In genomic region chr3:111859974-111860859, GRCh38 we compare ENCODE assay signal across 8 cellular contexts. TPM values are rescaled to one million over a fixed set of nuclear protein-coding genes. Genes with fewer than 3 reads are reported as not detected.
DNase-seq lines count a peak whose midpoint lies in the region; ATAC-seq and TF ChIP-seq lines count a peak whose summit lies in the region.

No MANE protein-coding gene starts in this region.

- no peak for TF ChIP-seq EP300 in ovary (IDR thresholded peaks at IDR 0.05)

- H3K4me1 ChIP-seq in ovary (ENCODE audit: insufficient read depth) = peaks cover 4% of the 10 kb centered on the region

- WGBS in ovary, 3 donors = 0 to 1% (median 1%) methylated on average over 35 of the region's 35 CpGs

- no peaks in the 10 kb centered on the region for H3K36me3 Mint-ChIP-seq in activated naive CD4-positive, alpha-beta T cell treated with anti-CD3 and anti-CD28 coated beads, Interleukin-2, amount 50 U/mL, for 72 hours
- H3K36me3 Mint-ChIP-seq in glutamatergic neuron (ENCODE audit: unreplicated experiment) (no peaks in the 10 kb centered on the region), type B pancreatic cell (peaks cover 3% of the 10 kb centered on the region)

- DNase-seq in G401 (ENCODE audit: low spot score) (peak; percentile 27), GOT3 (lab: John Stamatoyannopoulos, UW) (peak; percentile 33), SK-MEL-5 (ENCODE audit: low read depth, low spot score) (peak; percentile 91), glutamatergic neuron (peak; percentile 55), ovary (peak; percentile 65 to 82 (median 71)), type B pancreatic cell (ENCODE audit: extremely low spot score, unreplicated experiment) (peak; percentile 72)
- DNase-seq in activated naive CD4-positive, alpha-beta T cell treated with anti-CD3 and anti-CD28 coated beads, Interleukin-2, amount 50 U/mL, for 72 hours (ENCODE audit: low spot score in 2 of 2) = peak; percentile 37 to 58

- H3K9me3 ChIP-seq in KOPT-K1 (ENCODE audit: insufficient read depth, low read length, poor library complexity, severe bottlenecking) = no peaks in the 10 kb centered on the region
- H3K9me3 ChIP-seq in ovary = no peaks in the 10 kb centered on the region

- no peaks in the 10 kb centered on the region for H3K27me3 ChIP-seq in ovary

- H3K4me1 Mint-ChIP-seq in glutamatergic neuron (ENCODE audit: low read depth, unreplicated experiment) (peaks cover 45% of the 10 kb centered on the region), type B pancreatic cell (ENCODE audit: unreplicated experiment) (peaks cover 41% of the 10 kb centered on the region)

- intact Hi-C loops in ovary (cut with DNase I) = loop anchor here in 2 of 4 donors (5.0 to 10.0 kb wide), 5 partner anchors 55 to 143 kb away; no protein-coding TSS in a partner anchor

- in situ Hi-C loops in G401 (cut with HindIII; ENCODE audit: low sequenced_read_pairs) = no loop called here
- in situ Hi-C loops in SK-MEL-5 (cut with HindIII; ENCODE audit: low pct_unique_long_range_greater_than_20kb, low sequenced_read_pairs) = no loop called here

- peak overlapping the region; percentile 9 to 73 for H3K27ac Mint-ChIP-seq in activated naive CD4-positive, alpha-beta T cell treated with anti-CD3 and anti-CD28 coated beads, Interleukin-2, amount 50 U/mL, for 72 hours
- peak overlapping the region; percentile 95 for H3K27ac Mint-ChIP-seq in glutamatergic neuron (ENCODE audit: unreplicated experiment)
- peak overlapping the region; percentile 86 for H3K27ac Mint-ChIP-seq in type B pancreatic cell

- H3K4me3 ChIP-seq in ovary = peak overlapping the region; percentile 88

- TF ChIP-seq CTCF in glutamatergic neuron (IDR thresholded peaks at IDR 0.05; ENCODE audit: partially characterized antibody, unreplicated experiment) (no peak), ovary (IDR thresholded peaks at IDR 0.05) (peak in 2 of 3 donors; percentile 21 to 67), type B pancreatic cell (conservative IDR thresholded peaks at IDR 0.05) (peak; percentile 66)

- H3K27me3 Mint-ChIP-seq in glutamatergic neuron (ENCODE audit: unreplicated experiment) = peaks cover 8% of the 10 kb centered on the region
- H3K27me3 Mint-ChIP-seq in type B pancreatic cell = peaks cover 13% of the 10 kb centered on the region

- no peaks in the 10 kb centered on the region for H3K36me3 ChIP-seq in KOPT-K1 (ENCODE audit: insufficient read depth, low read length)
- H3K36me3 ChIP-seq in ovary = no peaks in the 10 kb centered on the region

- peak overlapping the region; percentile 92 for H3K4me3 Mint-ChIP-seq in glutamatergic neuron (ENCODE audit: unreplicated experiment)
- peak overlapping the region; percentile 97 for H3K4me3 Mint-ChIP-seq in type B pancreatic cell

- H3K9me3 Mint-ChIP-seq in activated naive CD4-positive, alpha-beta T cell treated with anti-CD3 and anti-CD28 coated beads, Interleukin-2, amount 50 U/mL, for 72 hours = no peaks in the 10 kb centered on the region
- peaks cover 13% of the 10 kb centered on the region for H3K9me3 Mint-ChIP-seq in glutamatergic neuron (ENCODE audit: unreplicated experiment)
- H3K9me3 Mint-ChIP-seq in type B pancreatic cell = no peaks in the 10 kb centered on the region

- TF ChIP-seq POLR2A in ovary (IDR thresholded peaks at IDR 0.05) = peak; percentile 53

- H3K27ac ChIP-seq in KOPT-K1 (ENCODE audit: low read depth, low read length, poor library complexity, severe bottlenecking) (peak overlapping the region; percentile 59), ovary (peak overlapping the region; percentile 84 to 90)

- ATAC-seq in activated naive CD4-positive, alpha-beta T cell treated with anti-CD3 and anti-CD28 coated beads, Interleukin-2, amount 50 U/mL, for 72 hours = peak; percentile 62 to 81

RNA-seq across cellular contexts. Expression of gene PHLDB2, which starts 1.2 kb away (rescaled TPM):
- total RNA-seq in G401 (2014; rRNA removed; shearing (Covaris generic)) = not detected in 2 replicates
- total RNA-seq in SK-MEL-5 (2014; rRNA removed; shearing (Covaris generic)) = 36.2 and 36.9 TPM in 2 replicates
- polyA plus RNA-seq in SK-MEL-5 (2015; cell fraction: cytosol; rRNA removed) = 16.7 and 19.6 TPM in 2 replicates
- 22.1 and 35.6 TPM in 2 replicates for polyA plus RNA-seq in SK-MEL-5 (2015; cell fraction: nucleus; rRNA removed)
- total RNA-seq in activated naive CD4-positive, alpha-beta T cell treated with anti-CD3 and anti-CD28 coated beads, Interleukin-2, amount 50 U/mL, for 72 hours = 1 to 10 TPM; 1.9 to 2.1 TPM
- total RNA-seq in glutamatergic neuron (ENCODE audit: unreplicated experiment) = 18.7 TPM
- total RNA-seq in ovary = 100 to 1,000 TPM in 1 of 7 donors, 10 to 100 TPM in 6; 13.1 to 141 (median 19.3) TPM
- polyA plus RNA-seq in ovary = 10 to 100 TPM in 1 of 2 donors, 1 to 10 TPM in 1; 9.0 to 26.7 TPM
- 33.2 and 43.5 TPM in 2 replicates for total RNA-seq in type B pancreatic cell (ENCODE audit: low replicate concordance)

Comparison
In these comparisons a context has a peak if more than half of its experiments do, and no peak if none do; other contexts are left out.
1. Peak in every context shown above with its lines: DNase-seq, ATAC-seq, H3K4me3 ChIP-seq and H3K27ac ChIP-seq.
2. DNase-seq: peak in every context shown above with its lines; median percentile 91 in SK-MEL-5; 72 in type B pancreatic cell; 71 in ovary; 55 in glutamatergic neuron; 48 in activated naive CD4-positive, alpha-beta T cell treated with anti-CD3 and anti-CD28 coated beads, Interleukin-2, amount 50 U/mL, for 72 hours; 33 in GOT3; 27 in G401.
3. H3K27ac Mint-ChIP-seq: peak in every context shown above with its lines; median percentile 95 in glutamatergic neuron; 86 in type B pancreatic cell; 41 in activated naive CD4-positive, alpha-beta T cell treated with anti-CD3 and anti-CD28 coated beads, Interleukin-2, amount 50 U/mL, for 72 hours.